Comparison of ENCODE assay signal across 2 cellular contexts in the genomic region with DNA sequence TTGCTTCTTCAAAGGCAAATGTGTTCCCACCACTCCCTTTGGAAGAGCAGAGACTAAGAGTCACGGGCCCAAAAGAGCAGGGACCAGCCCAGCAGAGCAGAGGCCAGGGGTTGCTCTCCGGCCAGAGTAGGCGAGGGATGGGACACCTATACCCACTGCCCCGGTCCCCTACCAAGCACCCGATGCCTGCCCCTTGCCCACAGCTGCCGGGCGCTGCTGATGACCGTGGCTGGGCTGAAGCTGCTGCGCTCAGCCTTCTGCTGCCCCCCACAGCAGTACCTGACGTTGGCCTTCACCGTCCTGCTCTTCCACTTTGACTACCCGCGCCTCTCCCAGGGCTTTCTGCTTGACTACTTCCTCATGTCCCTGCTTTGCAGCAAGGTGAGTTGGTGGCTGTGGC.
TF ChIP-seq lines count a peak whose summit lies in the region.

No MANE protein-coding gene starts in this region.

TF ChIP-seq in IMR-90, 13 proteins besides CTCF, POLR2A, EP300 and RAD21:
- TF ChIP-seq, protein P1, sequence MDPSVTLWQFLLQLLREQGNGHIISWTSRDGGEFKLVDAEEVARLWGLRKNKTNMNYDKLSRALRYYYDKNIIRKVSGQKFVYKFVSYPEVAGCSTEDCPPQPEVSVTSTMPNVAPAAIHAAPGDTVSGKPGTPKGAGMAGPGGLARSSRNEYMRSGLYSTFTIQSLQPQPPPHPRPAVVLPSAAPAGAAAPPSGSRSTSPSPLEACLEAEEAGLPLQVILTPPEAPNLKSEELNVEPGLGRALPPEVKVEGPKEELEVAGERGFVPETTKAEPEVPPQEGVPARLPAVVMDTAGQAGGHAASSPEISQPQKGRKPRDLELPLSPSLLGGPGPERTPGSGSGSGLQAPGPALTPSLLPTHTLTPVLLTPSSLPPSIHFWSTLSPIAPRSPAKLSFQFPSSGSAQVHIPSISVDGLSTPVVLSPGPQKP (IDR thresholded peaks at IDR 0.05; ENCODE audit: borderline replicate concordance, low read depth, low read length) = no peak
- TF ChIP-seq CEBPB (IDR thresholded peaks at IDR 0.05; ENCODE audit: low read depth, low read length) = no peak
- TF ChIP-seq RFX5 (IDR thresholded peaks at IDR 0.05; ENCODE audit: low read depth, low read length) = no peak
- TF ChIP-seq BHLHE40 (IDR thresholded peaks at IDR 0.05; ENCODE audit: low read depth, low read length) = no peak
- TF ChIP-seq, protein P2, sequence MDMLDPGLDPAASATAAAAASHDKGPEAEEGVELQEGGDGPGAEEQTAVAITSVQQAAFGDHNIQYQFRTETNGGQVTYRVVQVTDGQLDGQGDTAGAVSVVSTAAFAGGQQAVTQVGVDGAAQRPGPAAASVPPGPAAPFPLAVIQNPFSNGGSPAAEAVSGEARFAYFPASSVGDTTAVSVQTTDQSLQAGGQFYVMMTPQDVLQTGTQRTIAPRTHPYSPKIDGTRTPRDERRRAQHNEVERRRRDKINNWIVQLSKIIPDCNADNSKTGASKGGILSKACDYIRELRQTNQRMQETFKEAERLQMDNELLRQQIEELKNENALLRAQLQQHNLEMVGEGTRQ (IDR thresholded peaks at IDR 0.05; ENCODE audit: low read depth, low read length) = no peak
- no peak for TF ChIP-seq FOS (IDR thresholded peaks at IDR 0.05; ENCODE audit: low read depth, low read length)
- no peak for TF ChIP-seq MXI1 (IDR thresholded peaks at IDR 0.05; ENCODE audit: borderline replicate concordance, low read depth, low read length)
- no peak for TF ChIP-seq RCOR1 (IDR thresholded peaks at IDR 0.05; ENCODE audit: insufficient replicate concordance, low read length)
- TF ChIP-seq MAFK (IDR thresholded peaks at IDR 0.05; ENCODE audit: low read depth, low read length) = no peak
- TF ChIP-seq SMC3 (IDR thresholded peaks at IDR 0.05; ENCODE audit: low read depth, low read length) = no peak
- no peak for TF ChIP-seq CHD1 (IDR thresholded peaks at IDR 0.05; ENCODE audit: low read depth, low read length)
- TF ChIP-seq MAZ (IDR thresholded peaks at IDR 0.05; ENCODE audit: borderline replicate concordance, low read depth, low read length) = no peak
- TF ChIP-seq NFE2L2 (IDR thresholded peaks at IDR 0.05; ENCODE audit: low read depth, low read length) = no peak

TF ChIP-seq in K562, 482 proteins besides CTCF, POLR2A, EP300 and RAD21:
- TF ChIP-seq TAF1 (IDR thresholded peaks at IDR 0.05; ENCODE audit: control insufficient read depth, extremely low read depth, insufficient read depth, low read length, severe bottlenecking) (no peak), TBL1XR1 (IDR thresholded peaks at IDR 0.05; ENCODE audit: low read length in 2 of 2) (no peak), RFX5 (IDR thresholded peaks at IDR 0.05; ENCODE audit: low read depth, low read length) (no peak), RBFOX2 (IDR thresholded peaks at IDR 0.05; ENCODE audit: low read depth, low read length) (peak; percentile 34; the same call in 1 of the 2 replicates), ZFP30 (CRISPR knock-in tag; IDR thresholded peaks at IDR 0.05; ENCODE audit: borderline replicate concordance) (no peak), POLR2G (IDR thresholded peaks at IDR 0.05; ENCODE audit: low read depth, low read length) (0 out of 2 replicates have a peak, but pooled peaks have one; percentile 11), ZNF274 (IDR thresholded peaks at IDR 0.05; ENCODE audit: borderline replicate concordance, low read depth, low read length) (no peak), CEBPB (tag; IDR thresholded peaks at IDR 0.05) (no peak)
- TF ChIP-seq, protein P3, sequence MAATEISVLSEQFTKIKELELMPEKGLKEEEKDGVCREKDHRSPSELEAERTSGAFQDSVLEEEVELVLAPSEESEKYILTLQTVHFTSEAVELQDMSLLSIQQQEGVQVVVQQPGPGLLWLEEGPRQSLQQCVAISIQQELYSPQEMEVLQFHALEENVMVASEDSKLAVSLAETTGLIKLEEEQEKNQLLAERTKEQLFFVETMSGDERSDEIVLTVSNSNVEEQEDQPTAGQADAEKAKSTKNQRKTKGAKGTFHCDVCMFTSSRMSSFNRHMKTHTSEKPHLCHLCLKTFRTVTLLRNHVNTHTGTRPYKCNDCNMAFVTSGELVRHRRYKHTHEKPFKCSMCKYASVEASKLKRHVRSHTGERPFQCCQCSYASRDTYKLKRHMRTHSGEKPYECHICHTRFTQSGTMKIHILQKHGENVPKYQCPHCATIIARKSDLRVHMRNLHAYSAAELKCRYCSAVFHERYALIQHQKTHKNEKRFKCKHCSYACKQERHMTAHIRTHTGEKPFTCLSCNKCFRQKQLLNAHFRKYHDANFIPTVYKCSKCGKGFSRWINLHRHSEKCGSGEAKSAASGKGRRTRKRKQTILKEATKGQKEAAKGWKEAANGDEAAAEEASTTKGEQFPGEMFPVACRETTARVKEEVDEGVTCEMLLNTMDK (IDR thresholded peaks at IDR 0.05; ENCODE audit: borderline replicate concordance, insufficient read depth, low read depth, low read length, poor library complexity, severe bottlenecking) = no peak
- TF ChIP-seq, protein P4, sequence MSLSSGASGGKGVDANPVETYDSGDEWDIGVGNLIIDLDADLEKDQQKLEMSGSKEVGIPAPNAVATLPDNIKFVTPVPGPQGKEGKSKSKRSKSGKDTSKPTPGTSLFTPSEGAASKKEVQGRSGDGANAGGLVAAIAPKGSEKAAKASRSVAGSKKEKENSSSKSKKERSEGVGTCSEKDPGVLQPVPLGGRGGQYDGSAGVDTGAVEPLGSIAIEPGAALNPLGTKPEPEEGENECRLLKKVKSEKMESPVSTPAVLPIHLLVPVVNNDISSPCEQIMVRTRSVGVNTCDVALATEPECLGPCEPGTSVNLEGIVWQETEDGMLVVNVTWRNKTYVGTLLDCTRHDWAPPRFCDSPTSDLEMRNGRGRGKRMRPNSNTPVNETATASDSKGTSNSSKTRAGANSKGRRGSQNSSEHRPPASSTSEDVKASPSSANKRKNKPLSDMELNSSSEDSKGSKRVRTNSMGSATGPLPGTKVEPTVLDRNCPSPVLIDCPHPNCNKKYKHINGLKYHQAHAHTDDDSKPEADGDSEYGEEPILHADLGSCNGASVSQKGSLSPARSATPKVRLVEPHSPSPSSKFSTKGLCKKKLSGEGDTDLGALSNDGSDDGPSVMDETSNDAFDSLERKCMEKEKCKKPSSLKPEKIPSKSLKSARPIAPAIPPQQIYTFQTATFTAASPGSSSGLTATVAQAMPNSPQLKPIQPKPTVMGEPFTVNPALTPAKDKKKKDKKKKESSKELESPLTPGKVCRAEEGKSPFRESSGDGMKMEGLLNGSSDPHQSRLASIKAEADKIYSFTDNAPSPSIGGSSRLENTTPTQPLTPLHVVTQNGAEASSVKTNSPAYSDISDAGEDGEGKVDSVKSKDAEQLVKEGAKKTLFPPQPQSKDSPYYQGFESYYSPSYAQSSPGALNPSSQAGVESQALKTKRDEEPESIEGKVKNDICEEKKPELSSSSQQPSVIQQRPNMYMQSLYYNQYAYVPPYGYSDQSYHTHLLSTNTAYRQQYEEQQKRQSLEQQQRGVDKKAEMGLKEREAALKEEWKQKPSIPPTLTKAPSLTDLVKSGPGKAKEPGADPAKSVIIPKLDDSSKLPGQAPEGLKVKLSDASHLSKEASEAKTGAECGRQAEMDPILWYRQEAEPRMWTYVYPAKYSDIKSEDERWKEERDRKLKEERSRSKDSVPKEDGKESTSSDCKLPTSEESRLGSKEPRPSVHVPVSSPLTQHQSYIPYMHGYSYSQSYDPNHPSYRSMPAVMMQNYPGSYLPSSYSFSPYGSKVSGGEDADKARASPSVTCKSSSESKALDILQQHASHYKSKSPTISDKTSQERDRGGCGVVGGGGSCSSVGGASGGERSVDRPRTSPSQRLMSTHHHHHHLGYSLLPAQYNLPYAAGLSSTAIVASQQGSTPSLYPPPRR (CRISPR knock-in tag; IDR thresholded peaks at IDR 0.05; ENCODE audit: borderline replicate concordance) = no peak
